ENCODE assay signal across 16 cellular contexts in the genomic region with DNA sequence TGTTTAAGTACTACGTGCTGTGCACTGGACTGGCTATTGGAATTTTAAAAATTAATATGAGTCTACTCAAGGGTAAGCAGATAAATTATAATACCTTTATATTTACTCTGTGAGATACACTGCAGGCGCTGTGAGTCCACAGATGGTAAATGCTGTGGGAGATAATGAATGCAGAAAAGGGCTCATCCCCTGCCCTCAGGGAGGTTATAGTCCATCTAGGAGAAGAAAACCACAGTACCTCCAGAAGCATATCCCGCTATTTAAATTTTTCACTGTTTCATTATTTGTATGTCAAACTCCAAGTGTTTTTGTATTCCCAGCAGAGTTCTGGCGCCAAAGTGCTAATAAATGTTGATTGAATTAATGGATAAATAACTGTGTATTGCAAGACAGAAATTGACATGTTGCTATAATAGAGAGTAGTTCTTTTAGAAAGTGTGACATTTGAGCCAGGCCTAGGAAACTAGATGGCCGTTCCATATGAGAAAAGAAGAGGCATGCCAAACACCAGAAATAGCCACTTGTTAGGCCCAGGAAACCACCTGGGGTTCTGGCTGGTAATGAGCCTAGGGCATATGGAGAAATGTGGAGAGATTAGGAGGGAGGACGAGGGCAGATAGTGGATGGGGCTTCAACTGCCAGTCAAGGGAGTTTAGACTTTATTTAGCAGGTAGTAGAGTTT.
"Had no signal": no experiment of that assay in that cellular context is flagged by ENCODE, and none has a peak within 500 bp of the region (broad histone marks: within the 10 kb centered on the region; RNA-seq: fewer than 3 reads in every experiment).

No MANE protein-coding gene starts in this region.

- DNase-seq: cortex of kidney; effector memory CD4-positive, alpha-beta T cell; islet precursor cell; natural killer cell; ovary; right cardiac atrium; small intestine; stimulated activated CD4-positive, alpha-beta T cell treated with anti-CD3 and anti-CD28 coated beads, Interleukin-12 subunit alpha, Interleukin-12 subunit beta, amount 100 ng/mL, for 4 hours; stimulated activated naive CD4-positive, alpha-beta T cell; stomach; substantia nigra had no signal

- H3K4me3 Mint-ChIP-seq: natural killer cell, neural crest cell had no signal

- H3K4me1 ChIP-seq: stomach had no signal

- H3K36me3 ChIP-seq: ovary, thoracic aorta had no signal

- ATAC-seq: esophagus mucosa, natural killer cell had no signal

- H3K27me3 ChIP-seq: ovary, stomach had no signal

- FAIRE-seq: endometrium, frontal cortex, small intestine had no signal

- H3K27ac ChIP-seq: ovary, stomach, thoracic aorta had no signal

- H3K4me3 ChIP-seq: ovary, stomach, thoracic aorta had no signal

- H3K9me3 ChIP-seq: ovary, thoracic aorta had no signal
